ENCODE assay signal across 36 cellular contexts in genomic region chr10:69397972-69398371, GRCh38. TPM values are rescaled to one million over a fixed set of nuclear protein-coding genes. Genes with fewer than 3 reads are reported as not detected.
DNase-seq lines count a peak whose midpoint lies in the region; ATAC-seq and TF ChIP-seq lines count a peak whose summit lies in the region.
"Had no signal": no experiment of that assay in that cellular context is flagged by ENCODE, and none has a peak within 500 bp of the region (broad histone marks: within the 10 kb centered on the region; RNA-seq: fewer than 3 reads in every experiment).

No MANE protein-coding gene starts in this region.

- H3K36me3 ChIP-seq in adipocyte (ENCODE audit: control insufficient read depth, insufficient read depth, low read length, severe bottlenecking): peaks cover 56% of the 10 kb centered on the region
- H3K36me3 ChIP-seq in spleen: peaks cover 2 to 100% (median 80%) of the 10 kb centered on the region in 6 donors
- peaks cover 0 to 100% of the 10 kb centered on the region in 2 donors for H3K36me3 ChIP-seq in gastroesophageal sphincter
- H3K36me3 ChIP-seq: pancreas had no signal

- H3K27ac ChIP-seq in spleen (no peak overlapping the region), gastroesophageal sphincter (peak overlapping the region in 1 of 4 donors; percentile 18), RWPE1 (no peak overlapping the region)
- H3K27ac ChIP-seq: pancreas, PC-9, thoracic aorta had no signal

- no peak overlapping the region for H3K9ac ChIP-seq in adipocyte (ENCODE audit: low read length)

- POLR2A ChIA-PET in RWPE1 (lab: Yijun Ruan, JAX; ENCODE audit: low non-redundant PET): interaction anchor here (0.6 kb wide), 1 partner anchor 51 kb away, joined by 6 read pairs; no protein-coding TSS in a partner anchor

- no peaks in the 10 kb centered on the region for H3K27me3 ChIP-seq in adipocyte (replicated peaks; ENCODE audit: control insufficient read depth, insufficient read depth, low read length)
- H3K27me3 ChIP-seq in spleen (replicated peaks in 1 of 7): no peaks in the 10 kb centered on the region
- H3K27me3 ChIP-seq in gastroesophageal sphincter: no peaks in the 10 kb centered on the region
- H3K27me3 ChIP-seq: adrenal gland, pancreas, sigmoid colon had no signal

- H3K4me3 ChIP-seq in adipocyte (ENCODE audit: low read length): no peak overlapping the region
- H3K4me3 ChIP-seq in fibroblast of villous mesenchyme (ENCODE audit: low read depth, low read length): no peak overlapping the region
- no peak overlapping the region for H3K4me3 ChIP-seq in spleen
- H3K4me3 ChIP-seq in gastroesophageal sphincter: no peak overlapping the region
- H3K4me3 ChIP-seq: adrenal gland, coronary artery, pancreas, PC-9, sigmoid colon, thoracic aorta had no signal

- H3K4me1 ChIP-seq in adipocyte (ENCODE audit: control insufficient read depth, insufficient read depth, low read length) (peaks cover 18% of the 10 kb centered on the region), spleen (no peaks in the 10 kb centered on the region), gastroesophageal sphincter (peaks cover 0 to 22% (median 4%) of the 10 kb centered on the region in 3 donors)
- H3K4me1 ChIP-seq: adrenal gland, pancreas had no signal

- TF ChIP-seq EP300 in gastroesophageal sphincter (IDR thresholded peaks at IDR 0.05): no peak

- H3K9me3 Mint-ChIP-seq in nephron: no peaks in the 10 kb centered on the region
- H3K9me3 Mint-ChIP-seq: activated B cell treated with CpG ODN at 0.5 μM for 24 hours; effector memory CD8-positive, alpha-beta T cell had no signal

- no peak overlapping the region for H3K4me3 Mint-ChIP-seq in nephron
- H3K4me3 Mint-ChIP-seq: activated B cell treated with CpG ODN at 0.5 μM for 24 hours; effector memory CD8-positive, alpha-beta T cell had no signal

- H3K36me3 Mint-ChIP-seq in nephron (ENCODE audit: low read depth): peaks cover 39% of the 10 kb centered on the region

- H3K27me3 Mint-ChIP-seq in nephron (ENCODE audit: low read depth): peaks cover 6% of the 10 kb centered on the region
- H3K27me3 Mint-ChIP-seq: activated B cell treated with CpG ODN at 0.5 μM for 24 hours; effector memory CD8-positive, alpha-beta T cell had no signal

- TF ChIP-seq POLR2A in spleen (IDR thresholded peaks at IDR 0.05) (no peak), gastroesophageal sphincter (IDR thresholded peaks at IDR 0.05) (no peak)

- peak; percentile 85 for DNase-seq in AG09319 (ENCODE audit: extremely low read depth, low read depth)
- DNase-seq in adipocyte (ENCODE audit: low read depth): peak; percentile 91
- DNase-seq in fibroblast of villous mesenchyme (ENCODE audit: low read depth): peak; percentile 87
- DNase-seq in spleen: no peak
- DNase-seq in RWPE1 (ENCODE audit: low spot score): no peak
- DNase-seq: ACHN; activated B cell treated with CpG ODN at 0.5 μM for 24 hours; activated CD4-positive, alpha-beta T cell treated with anti-CD3 and anti-CD28 coated beads, Interleukin-2, amount 50 U/mL, for 1 hour; activated naive CD4-positive, alpha-beta T cell treated with Interleukin-2 at 50 U/mL for 16 hours; activated T-cell treated with anti-CD3 and anti-CD28 coated beads, Interleukin-2, amount 50 U/mL, for 48 hours; adrenal gland; C1 segment of cervical spinal cord; COR-L47; DMS53; effector memory CD8-positive, alpha-beta T cell; H7; NCI-H1092; NCI-H187; NCI-H2171 treated with DMSO at 0.1 percent for 48 hours; NCI-H524; NK-92 treated with Interleukin-12 subunit alpha and Interleukin-12 subunit beta, amount 100 ng/mL, for 24 hours; pancreas; PC-9; SHP77 treated with DMSO at 0.1 percent for 48 hours; sigmoid colon; stimulated activated CD4-positive, alpha-beta T cell treated with anti-CD3 and anti-CD28 coated beads, Interleukin-15, amount 100 ng/mL, for 24 hours; stimulated activated naive CD4-positive, alpha-beta T cell treated with Interleukin-2 at 50 U/mL for 16 hours; T1000 had no signal

- H3K4me1 Mint-ChIP-seq in nephron: peaks cover 20% of the 10 kb centered on the region
- H3K4me1 Mint-ChIP-seq: activated B cell treated with CpG ODN at 0.5 μM for 24 hours had no signal

- H3K27ac Mint-ChIP-seq in nephron: peak overlapping the region; percentile 90 to 95 (median 95)
- H3K27ac Mint-ChIP-seq: activated B cell treated with CpG ODN at 0.5 μM for 24 hours; effector memory CD8-positive, alpha-beta T cell had no signal

- H3K9me3 ChIP-seq in adipocyte (ENCODE audit: control insufficient read depth, low read length): no peaks in the 10 kb centered on the region
- H3K9me3 ChIP-seq in spleen: no peaks in the 10 kb centered on the region
- no peaks in the 10 kb centered on the region for H3K9me3 ChIP-seq in gastroesophageal sphincter
- H3K9me3 ChIP-seq: adrenal gland, pancreas, sigmoid colon, thoracic aorta had no signal

- intact Hi-C loops in spleen (cut with DNase I; ENCODE audit: low total_unique reads): no loop called here

- TF ChIP-seq CTCF in AG09319 (IDR thresholded peaks at IDR 0.05; ENCODE audit: low read depth, low read length): no peak
- no peak for TF ChIP-seq CTCF in fibroblast of villous mesenchyme (IDR thresholded peaks at IDR 0.05; ENCODE audit: insufficient read depth, low read depth, low read length)
- no peak for TF ChIP-seq CTCF in nephron (IDR thresholded peaks at IDR 0.05; ENCODE audit: unreplicated experiment in 3 of 3)
- TF ChIP-seq CTCF in spleen (IDR thresholded peaks at IDR 0.05 in 8 of 11, conservative IDR thresholded peaks at IDR 0.05 in 3 of 11): no peak
- no peak for TF ChIP-seq CTCF in gastroesophageal sphincter (IDR thresholded peaks at IDR 0.05)
- no peak for TF ChIP-seq CTCF in RWPE1 (conservative IDR thresholded peaks at IDR 0.05; ENCODE audit: low read depth)

- WGBS in spleen, 5 donors: 75 to 91% (median 87%) methylated on average over 1 of the region's 1 CpG
- WGBS in gastroesophageal sphincter (ENCODE audit: low coverage in 1 of 2), 2 donors: 36 to 55% methylated on average over 1 of the region's 1 CpG

- CTCF ChIA-PET in RWPE1 (lab: Yijun Ruan, JAX): interaction anchor here (0.6 kb wide), 1 partner anchor 86 kb away, joined by 3 read pairs; no protein-coding TSS in a partner anchor

- no peak for ATAC-seq in gastroesophageal sphincter
- no peak for ATAC-seq in GM18520 (IDR thresholded peaks at IDR 0.05; ENCODE audit: unreplicated experiment)
- ATAC-seq: effector memory CD8-positive, alpha-beta T cell; pancreas had no signal

RNA-seq across cellular contexts. Expression of gene TACR2, which starts 18.7 kb away (rescaled TPM):
- total RNA-seq in fibroblast of villous mesenchyme: under 0.01 TPM in 1 of 2 replicates, not detected in the other
- under 1 TPM in 3 of 7 donors, not detected in 4; 0.25 to 0.52 (median 0.34) TPM for total RNA-seq in spleen
- polyA plus RNA-seq in spleen: under 1 TPM; 0.15 to 0.36 (median 0.26) TPM
- 100 to 1,000 TPM in 2 of 4 donors, 10 to 100 TPM in 2; 37.1 to 176 (median 122) TPM for total RNA-seq in gastroesophageal sphincter
- total RNA-seq: activated B cell treated with CpG ODN at 0.5 μM for 24 hours, G401, H7, kidney epithelial cell, PC-9 had no signal
- polyA plus RNA-seq: neural cell had no signal

RNA-seq across cellular contexts. Expression of gene TSPAN15, which starts 53.3 kb away (rescaled TPM):
- total RNA-seq in fibroblast of villous mesenchyme: 5.5 and 6.0 TPM in 2 replicates
- 10 to 100 TPM; 23.8 to 68.4 (median 50.0) TPM for total RNA-seq in spleen
- polyA plus RNA-seq in spleen: 10 to 100 TPM; 13.5 to 28.2 (median 14.5) TPM
- 10 to 100 TPM; 51.9 to 66.7 (median 58.1) TPM for total RNA-seq in gastroesophageal sphincter

Comparison
In these comparisons a context has a peak if more than half of its experiments do, and no peak if none do; other contexts are left out.
1. DNase-seq: peak in AG09319 (single experiment), adipocyte (single experiment) and fibroblast of villous mesenchyme (single experiment); none in spleen (single experiment) and RWPE1 (single experiment).
2. RNA of gene TACR2, which starts 18.7 kb away (total RNA-seq): 37.1 to 176 TPM in gastroesophageal sphincter; 0.25 to 0.52 TPM in spleen and under 0.01 TPM in fibroblast of villous mesenchyme; every median in the first group is over 10 times any median in the second.